In the genomic region with DNA sequence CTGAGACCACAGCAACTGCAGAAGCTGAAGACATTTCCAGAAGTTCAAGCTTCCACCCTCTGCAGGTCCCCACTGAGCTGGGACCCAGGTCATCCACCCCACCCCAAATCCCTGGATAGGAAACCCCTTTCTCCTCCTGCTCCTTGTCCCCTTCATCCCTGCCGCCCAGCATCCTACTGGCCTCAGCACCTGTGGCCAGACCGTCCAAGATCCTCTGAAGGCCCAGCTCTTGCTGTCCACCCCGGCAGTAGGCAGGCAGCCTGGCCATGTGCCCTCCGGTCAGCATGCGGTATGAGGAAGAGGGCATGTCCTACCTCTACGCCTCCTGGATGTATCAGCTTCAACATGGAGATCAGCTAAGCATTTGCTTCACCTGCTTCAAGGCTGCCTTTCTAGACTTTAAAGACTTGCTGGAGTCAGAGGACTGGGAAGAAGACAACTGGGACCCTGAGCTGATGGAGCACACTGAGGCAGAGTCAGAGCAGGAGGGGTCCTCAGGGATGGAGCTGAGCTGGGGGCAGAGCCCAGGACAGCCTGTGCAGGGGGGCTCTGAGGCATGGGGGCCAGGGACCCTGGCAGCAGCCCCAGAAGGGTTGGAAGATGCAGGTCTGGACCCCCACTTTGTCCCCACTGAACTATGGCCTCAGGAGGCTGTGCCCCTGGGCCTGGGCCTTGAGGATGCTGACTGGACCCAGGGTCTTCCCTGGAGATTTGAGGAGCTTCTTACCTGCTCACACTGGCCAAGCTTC, we compare ENCODE assay signal across 27 cellular contexts. TPM values are rescaled to one million over a fixed set of nuclear protein-coding genes. Genes with fewer than 3 reads are reported as not detected.
"Had no signal": no experiment of that assay in that cellular context is flagged by ENCODE, and none has a peak within 500 bp of the region (broad histone marks: within the 10 kb centered on the region; RNA-seq: fewer than 3 reads in every experiment).

No MANE protein-coding gene starts in this region.

- H3K4me3 Mint-ChIP-seq: immature natural killer cell; memory B cell; naive thymus-derived CD4-positive, alpha-beta T cell; T-helper 1 cell treated with Interleukin-12 subunit alpha and Interleukin-12 subunit beta and Interleukin-4 antibody, amounts not matched to agents 30 μg/mL and 1 μg/mL, for 36 hours had no signal

- H3K4me1 ChIP-seq: heart right ventricle, left ventricle myocardium inferior, parathyroid adenoma, sigmoid colon, tibial nerve, uterus had no signal

- H3K27ac Mint-ChIP-seq: immature natural killer cell; memory B cell; naive thymus-derived CD4-positive, alpha-beta T cell; T-helper 1 cell treated with Interleukin-12 subunit alpha and Interleukin-12 subunit beta and Interleukin-4 antibody, amounts not matched to agents 30 μg/mL and 1 μg/mL, for 36 hours had no signal

- H3K27me3 ChIP-seq: brain microvascular endothelial cell had no signal

- H3K36me3 Mint-ChIP-seq: immature natural killer cell; memory B cell; naive thymus-derived CD4-positive, alpha-beta T cell had no signal

- H3K9me3 Mint-ChIP-seq: immature natural killer cell; memory B cell; naive thymus-derived CD4-positive, alpha-beta T cell; T-helper 1 cell treated with Interleukin-12 subunit alpha and Interleukin-12 subunit beta and Interleukin-4 antibody, amounts not matched to agents 30 μg/mL and 1 μg/mL, for 36 hours had no signal

- H3K27ac ChIP-seq: brain microvascular endothelial cell, coronary artery, esophagus squamous epithelium, heart right ventricle, left ventricle myocardium inferior, neutrophil, parathyroid adenoma, sigmoid colon, spleen, tibial nerve, uterus had no signal

- H2AFZ ChIP-seq: parathyroid adenoma had no signal

- H3K9ac ChIP-seq: parathyroid adenoma had no signal

- ATAC-seq: activated CD4-positive, CD25-positive, alpha-beta regulatory T cell treated with anti-CD3 and anti-CD28 coated beads, Interleukin-2, amount 50 U/mL, for 24 hours; naive thymus-derived CD4-positive, alpha-beta T cell had no signal

- DNase-seq: activated CD4-positive, alpha-beta T cell treated with anti-CD3 and anti-CD28 coated beads, Interleukin-2, amount 50 U/mL, for 48 hours; activated effector memory CD4-positive, alpha-beta T cell treated with anti-CD3 and anti-CD28 coated beads, Interleukin-2, amount 50 U/mL, for 16 hours; activated naive CD4-positive, alpha-beta T cell treated with anti-CD3 and anti-CD28 coated beads, Interleukin-2, amount 50 U/mL, for 16 hours; aorta; brain microvascular endothelial cell; central memory CD4-positive, alpha-beta T cell; effector CD4-positive, alpha-beta T cell; esophagus squamous epithelium; heart right ventricle; immature natural killer cell; kidney glomerular epithelial cell; left ventricle myocardium inferior; naive thymus-derived CD4-positive, alpha-beta T cell; sigmoid colon; spleen; stimulated activated CD4-positive, alpha-beta T cell treated with anti-CD3 and anti-CD28 coated beads, Interleukin-4, amount 100 ng/mL, for 4 hours; stimulated activated naive CD4-positive, alpha-beta T cell; substantia nigra; uterus had no signal

- H3K36me3 ChIP-seq: brain microvascular endothelial cell, esophagus squamous epithelium, heart right ventricle, left ventricle myocardium inferior, neutrophil, sigmoid colon, spleen, tibial nerve, uterus had no signal

- H3K9me3 ChIP-seq: esophagus squamous epithelium, heart right ventricle, left ventricle myocardium inferior, neutrophil, sigmoid colon, spleen, tibial nerve, uterus had no signal

- H3K79me2 ChIP-seq: parathyroid adenoma had no signal

- H3K4me3 ChIP-seq: coronary artery, esophagus squamous epithelium, heart right ventricle, left ventricle myocardium inferior, sigmoid colon, spleen, tibial nerve, uterus had no signal

RNA-seq across cellular contexts. Expression of gene TEX19, which starts 3.0 kb away (rescaled TPM):
- total RNA-seq: aorta; esophagus squamous epithelium; heart right ventricle; left ventricle myocardium inferior; mucosa of gallbladder; naive thymus-derived CD4-positive, alpha-beta T cell; sigmoid colon; spleen; tibial nerve; uterus had no signal
- polyA plus RNA-seq: aorta; heart right ventricle; immature natural killer cell; naive thymus-derived CD4-positive, alpha-beta T cell; spleen had no signal

RNA-seq across cellular contexts. Expression of gene UTS2R, which starts 9.5 kb away (rescaled TPM):
- total RNA-seq: aorta; esophagus squamous epithelium; mucosa of gallbladder; naive thymus-derived CD4-positive, alpha-beta T cell; sigmoid colon; uterus had no signal
- polyA plus RNA-seq: aorta; immature natural killer cell; naive thymus-derived CD4-positive, alpha-beta T cell; sigmoid colon; spleen had no signal
